ENCODE assay signal across 18 cellular contexts in the genomic region with DNA sequence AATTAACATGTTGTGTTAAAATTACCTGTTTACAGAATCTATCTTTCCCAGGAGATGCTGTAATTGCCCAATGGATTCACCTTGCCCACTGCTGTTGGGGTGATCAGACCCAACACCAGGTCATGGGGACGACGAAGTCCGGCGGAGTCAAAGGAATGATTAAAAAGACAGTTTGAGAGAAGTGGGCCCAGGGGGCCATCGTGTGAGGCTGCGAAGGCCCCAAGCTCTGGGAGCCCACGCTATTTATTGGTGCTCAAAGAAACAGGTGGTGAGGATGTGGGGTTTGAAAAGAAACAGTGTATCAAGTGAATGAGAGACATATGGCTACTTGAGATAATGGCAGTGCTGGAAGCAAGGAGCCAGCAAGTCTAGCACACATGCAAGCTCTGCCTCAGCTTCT. TPM values are rescaled to one million over a fixed set of nuclear protein-coding genes. Genes with fewer than 3 reads are reported as not detected.
DNase-seq lines count a peak whose midpoint lies in the region; ATAC-seq and TF ChIP-seq lines count a peak whose summit lies in the region.
"Had no signal": no experiment of that assay in that cellular context is flagged by ENCODE, and none has a peak within 500 bp of the region (broad histone marks: within the 10 kb centered on the region; RNA-seq: fewer than 3 reads in every experiment).

No MANE protein-coding gene starts in this region.

- DNase-seq in cardiac septum (ENCODE audit: low spot score): peak; percentile 47
- no peak for DNase-seq in right cardiac atrium
- DNase-seq in NCI-H524 (lab: John Stamatoyannopoulos, UW): peak; percentile 93 to 97
- peak; percentile 79 for DNase-seq in mesendoderm
- no peak for DNase-seq in brain microvascular endothelial cell
- no peak for DNase-seq in lower lobe of right lung
- DNase-seq in AG08395 (ENCODE audit: low spot score): no peak
- DNase-seq: Calu3; CD8-positive, alpha-beta T cell; NCI-H2081; PC-3; RPMI8226; SHP77 treated with DMSO at 0.1 percent for 48 hours; SK-N-SH had no signal

- no peak for TF ChIP-seq CTCF in brain microvascular endothelial cell (IDR thresholded peaks at IDR 0.05; ENCODE audit: low read depth, low read length, missing control alignments)
- no peak for TF ChIP-seq CTCF in lower lobe of right lung (IDR thresholded peaks at IDR 0.05)

- H3K23ac ChIP-seq in mesendoderm (ENCODE audit: low read length): no peak overlapping the region

- H3K4me2 ChIP-seq in mesendoderm (ENCODE audit: low read length): no peak overlapping the region
- H3K4me2 ChIP-seq: A549; BLaER1 treated with 17β-estradiol and CSF1 and Interleukin-3, amounts not matched to agents 10 nM and 100 nM; SK-N-SH had no signal

- H3K4me1 ChIP-seq in right cardiac atrium (ENCODE audit: control insufficient read depth, insufficient read depth, low read length) (peaks cover 1% of the 10 kb centered on the region), mesendoderm (ENCODE audit: control insufficient read depth, low read depth, low read length) (peaks cover 11% of the 10 kb centered on the region), lower lobe of right lung (no peaks in the 10 kb centered on the region)
- H3K4me1 ChIP-seq: A549; BLaER1 treated with 17β-estradiol and CSF1 and Interleukin-3, amounts not matched to agents 10 nM and 100 nM had no signal

- H3K79me2 ChIP-seq in mesendoderm (ENCODE audit: control insufficient read depth, insufficient read depth, low read length): no peaks in the 10 kb centered on the region

- no peaks in the 10 kb centered on the region for H3K9me3 ChIP-seq in right cardiac atrium (ENCODE audit: control insufficient read depth, low read length)
- H3K9me3 ChIP-seq in lower lobe of right lung: no peaks in the 10 kb centered on the region
- H3K9me3 ChIP-seq: A549; BLaER1 treated with 17β-estradiol and CSF1 and Interleukin-3, amounts not matched to agents 10 nM and 100 nM; SK-N-SH had no signal

- peak overlapping the region; percentile 35 for H2AK5ac ChIP-seq in mesendoderm (ENCODE audit: low read length)

- peak overlapping the region; percentile 4 for H3K9ac ChIP-seq in mesendoderm (ENCODE audit: low read length)
- H3K9ac ChIP-seq: BLaER1 treated with 17β-estradiol and CSF1 and Interleukin-3, amounts not matched to agents 10 nM and 100 nM; SK-N-SH had no signal

- H3K4me3 ChIP-seq in right cardiac atrium (ENCODE audit: low read length) (no peak overlapping the region), mesendoderm (ENCODE audit: low read length) (no peak overlapping the region), brain microvascular endothelial cell (ENCODE audit: low read depth, low read length) (no peak overlapping the region), lower lobe of right lung (no peak overlapping the region)
- H3K4me3 ChIP-seq: A549; BLaER1 treated with 17β-estradiol and CSF1 and Interleukin-3, amounts not matched to agents 10 nM and 100 nM; K562 had no signal

- H3K27ac ChIP-seq in right cardiac atrium (ENCODE audit: low read length): no peak overlapping the region
- H3K27ac ChIP-seq in mesendoderm (ENCODE audit: low read depth, low read length): no peak overlapping the region
- H3K27ac ChIP-seq in brain microvascular endothelial cell: no peak overlapping the region
- no peak overlapping the region for H3K27ac ChIP-seq in lower lobe of right lung
- H3K27ac ChIP-seq: A549; BLaER1 treated with 17β-estradiol and CSF1 and Interleukin-3, amounts not matched to agents 10 nM and 100 nM had no signal

- whole genome bisulfite sequencing in right cardiac atrium: 81% methylated on average over 7 of the region's 7 CpGs
- no CpG with 5 or more reads among the region's 7 CpGs for WGBS in mesendoderm (ENCODE audit: extremely low coverage, insufficient coverage, low lambda C conversion rate)

- peak overlapping the region; percentile 80 for H2BK5ac ChIP-seq in mesendoderm (ENCODE audit: low read length)

- H2BK120ac ChIP-seq in mesendoderm (ENCODE audit: low read depth, low read length): peak overlapping the region; percentile 15

- peak overlapping the region; percentile 82 for H4K5ac ChIP-seq in mesendoderm (ENCODE audit: low read length)

- H3K27me3 ChIP-seq in right cardiac atrium (ENCODE audit: control insufficient read depth, insufficient read depth): no peaks in the 10 kb centered on the region
- no peaks in the 10 kb centered on the region for H3K27me3 ChIP-seq in mesendoderm (ENCODE audit: insufficient read depth, low read length, poor library complexity)
- no peaks in the 10 kb centered on the region for H3K27me3 ChIP-seq in brain microvascular endothelial cell (replicated peaks)
- H3K27me3 ChIP-seq in lower lobe of right lung (ENCODE audit: low read depth): no peaks in the 10 kb centered on the region
- H3K27me3 ChIP-seq: BLaER1 treated with 17β-estradiol and CSF1 and Interleukin-3, amounts not matched to agents 10 nM and 100 nM had no signal

- H3K36me3 ChIP-seq in mesendoderm (ENCODE audit: control insufficient read depth, insufficient read depth, low read length): no peaks in the 10 kb centered on the region
- H3K36me3 ChIP-seq in brain microvascular endothelial cell (replicated peaks): no peaks in the 10 kb centered on the region
- H3K36me3 ChIP-seq in lower lobe of right lung: no peaks in the 10 kb centered on the region
- H3K36me3 ChIP-seq: BLaER1 treated with 17β-estradiol and CSF1 and Interleukin-3, amounts not matched to agents 10 nM and 100 nM had no signal

- no peak overlapping the region for H2BK15ac ChIP-seq in mesendoderm (replicated peaks; ENCODE audit: low read depth)

- in situ Hi-C loops in brain microvascular endothelial cell (cut with HindIII; ENCODE audit: low pct_ligation_motif_present, low sequenced_read_pairs): no loop called here

- peak overlapping the region; percentile 11 for H3K56ac ChIP-seq in mesendoderm (ENCODE audit: low read length)

- intact Hi-C loops in cardiac septum (cut with DNase I): loop anchor here (10.0 kb wide), 1 partner anchor 566 kb away; no protein-coding TSS in a partner anchor
- intact Hi-C loops in right cardiac atrium (cut with DNase I): loop anchor here in 1 of 4 donors (5.0 kb wide), 1 partner anchor 229 kb away; no protein-coding TSS in a partner anchor
- intact Hi-C loops in lower lobe of right lung (cut with DNase I): no loop called here

- peak overlapping the region; percentile 44 for H3K18ac ChIP-seq in mesendoderm (ENCODE audit: low read length)

- H3K4ac ChIP-seq in mesendoderm (ENCODE audit: low read depth, low read length): peak overlapping the region; percentile 26

- no peaks in the 10 kb centered on the region for H3K79me1 ChIP-seq in mesendoderm (ENCODE audit: low read length)

- ATAC-seq in right cardiac atrium (no peak), lower lobe of right lung (no peak)
- ATAC-seq: A549; CD8-positive, alpha-beta T cell; K562; PC-3 had no signal

- no peak overlapping the region for H4K8ac ChIP-seq in mesendoderm (ENCODE audit: low read depth, low read length)

RNA-seq across cellular contexts. Expression of gene L1TD1, which starts 16.3 kb away (rescaled TPM):
- total RNA-seq in cardiac septum (0.67 TPM), right cardiac atrium (under 1 TPM in 2 of 4 donors, not detected in 2; 0.09 to 0.11 TPM), lower lobe of right lung (0.59 TPM)
- polyA plus RNA-seq in right cardiac atrium: 0.05 TPM
- 489 TPM for polyA plus RNA-seq in mesendoderm (2013, experiment 1 of 2)
- polyA plus RNA-seq in mesendoderm (2013, experiment 2 of 2): 482 TPM
- total RNA-seq: Calu3; CD8-positive, alpha-beta T cell; H4; PC-3 had no signal
- polyA plus RNA-seq: A549, K562, SK-N-SH had no signal

Comparison
In these comparisons a context has a peak if more than half of its experiments do, and no peak if none do; other contexts are left out.
1. DNase-seq: peak in cardiac septum (single experiment), NCI-H524 (2 of 2) and mesendoderm (single experiment); none in right cardiac atrium (0 of 3), brain microvascular endothelial cell (single experiment), lower lobe of right lung (single experiment) and AG08395 (single experiment).